Comparison of ENCODE assay signal across 1 cellular context in the genomic region with DNA sequence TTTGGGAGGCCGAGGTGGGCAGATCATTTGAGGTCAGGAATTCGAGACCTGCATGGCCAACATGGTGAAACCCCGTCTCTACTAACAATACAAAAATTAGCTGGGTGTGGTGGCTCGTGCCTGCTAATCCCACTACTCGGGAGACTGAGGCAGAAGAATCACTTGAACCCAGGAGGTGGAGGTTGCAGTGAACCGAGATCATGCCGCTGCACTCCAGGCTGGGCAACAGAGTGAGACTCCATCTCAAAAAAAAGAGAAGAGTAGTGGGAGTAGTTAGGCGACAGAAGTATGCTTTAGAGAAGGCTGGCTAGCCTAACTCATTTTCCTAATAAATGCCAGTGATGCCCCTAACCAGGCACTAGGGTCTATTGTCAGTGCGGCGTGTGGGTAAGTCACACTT. TPM values are rescaled to one million over a fixed set of nuclear protein-coding genes. Genes with fewer than 3 reads are reported as not detected.
"Had no signal": no experiment of that assay in that cellular context is flagged by ENCODE, and none has a peak within 500 bp of the region (broad histone marks: within the 10 kb centered on the region; RNA-seq: fewer than 3 reads in every experiment).

No MANE protein-coding gene starts in this region.

RNA-seq across cellular contexts. Expression of gene GPRC5A, which starts 51.9 kb away (rescaled TPM):
- total RNA-seq: natural killer cell treated with Interleukin-12 subunit alpha and Interleukin-12 subunit beta and Interleukin-15 and Interleukin-18, amount 100 ng/mL, for 72 hours had no signal
